Comparison of ENCODE assay signal across 21 cellular contexts in genomic region chr9:124101593-124101992, GRCh38.
DNase-seq lines count a peak whose midpoint lies in the region; ATAC-seq and TF ChIP-seq lines count a peak whose summit lies in the region.
"Had no signal": no experiment of that assay in that cellular context is flagged by ENCODE, and none has a peak within 500 bp of the region (broad histone marks: within the 10 kb centered on the region; RNA-seq: fewer than 3 reads in every experiment).

No MANE protein-coding gene starts in this region.

- H3K9me3 ChIP-seq in BLaER1 treated with 17β-estradiol and CSF1 and Interleukin-3, amounts not matched to agents 10 nM and 100 nM (replicated peaks in 1 of 11) = no peaks in the 10 kb centered on the region
- no peaks in the 10 kb centered on the region for H3K9me3 ChIP-seq in OCI-LY3 (ENCODE audit: insufficient read depth, low read length)
- H3K9me3 ChIP-seq: A549, BE2C, HAP-1 had no signal

- peaks cover 10 to 26% (median 15%) of the 10 kb centered on the region in 10 experiments for H3K4me1 ChIP-seq in BLaER1 treated with 17β-estradiol and CSF1 and Interleukin-3, amounts not matched to agents 10 nM and 100 nM
- H3K4me1 ChIP-seq in OCI-LY3 (ENCODE audit: low read length) = peaks cover 4% of the 10 kb centered on the region; the same call in 1 of the 2 replicates
- H3K4me1 ChIP-seq: A549, BE2C, HAP-1 had no signal

- H3K9me3 Mint-ChIP-seq in activated naive CD8-positive, alpha-beta T cell treated with anti-CD3 and anti-CD28 coated beads, Interleukin-2, amount 10 ng/mL, durations not matched to agents 7 days and 5 days = no peaks in the 10 kb centered on the region
- H3K9me3 Mint-ChIP-seq in activated naive CD8-positive, alpha-beta T cell treated with anti-CD3 and anti-CD28 coated beads for 36 hours = no peaks in the 10 kb centered on the region
- no peaks in the 10 kb centered on the region for H3K9me3 Mint-ChIP-seq in central memory CD8-positive, alpha-beta T cell
- H3K9me3 Mint-ChIP-seq: CD4-positive, alpha-beta T cell; CD8-positive, alpha-beta memory T cell had no signal

- H3K4me2 ChIP-seq in BLaER1 treated with 17β-estradiol and CSF1 and Interleukin-3, amounts not matched to agents 10 nM and 100 nM = peak overlapping the region; percentile 1 to 56 (median 46); a peak in 19 of 22 replicates
- H3K4me2 ChIP-seq in OCI-LY3 (ENCODE audit: low read length) = peak overlapping the region; percentile 44; the same call in 1 of the 2 replicates
- H3K4me2 ChIP-seq: A549 had no signal

- H3K27ac Mint-ChIP-seq in activated naive CD8-positive, alpha-beta T cell treated with anti-CD3 and anti-CD28 coated beads, Interleukin-2, amount 10 ng/mL, durations not matched to agents 7 days and 5 days = peak overlapping the region; percentile 22
- no peak overlapping the region for H3K27ac Mint-ChIP-seq in activated naive CD8-positive, alpha-beta T cell treated with anti-CD3 and anti-CD28 coated beads for 36 hours
- peak overlapping the region; percentile 4 for H3K27ac Mint-ChIP-seq in central memory CD8-positive, alpha-beta T cell (ENCODE audit: low read depth)
- H3K27ac Mint-ChIP-seq: CD4-positive, alpha-beta T cell; CD8-positive, alpha-beta memory T cell had no signal

- no peak overlapping the region for H3K27ac ChIP-seq in BLaER1 treated with 17β-estradiol and CSF1 and Interleukin-3, amounts not matched to agents 10 nM and 100 nM
- H3K27ac ChIP-seq in OCI-LY3 (ENCODE audit: low read length) = no peak overlapping the region
- H3K27ac ChIP-seq: A549, C4-2B had no signal

- H2AFZ ChIP-seq in OCI-LY3 (ENCODE audit: low read depth, low read length) = no peak overlapping the region

- no peak overlapping the region for H3K4me3 ChIP-seq in BLaER1 treated with 17β-estradiol and CSF1 and Interleukin-3, amounts not matched to agents 10 nM and 100 nM
- H3K4me3 ChIP-seq in OCI-LY3 (ENCODE audit: low read length) = no peak overlapping the region
- H3K4me3 ChIP-seq: A549, HAP-1 had no signal

- H4K20me1 ChIP-seq in BLaER1 treated with 17β-estradiol and CSF1 and Interleukin-3, amounts not matched to agents 10 nM and 100 nM = 0 out of 22 replicates have a peak, but pooled peaks cover 0 to 3% (median 0%) of the 10 kb centered on the region in 11 experiments
- peaks cover 3% of the 10 kb centered on the region; the same call in 1 of the 2 replicates for H4K20me1 ChIP-seq in OCI-LY3 (ENCODE audit: insufficient read depth, low read length)

- no peaks in the 10 kb centered on the region for H3K79me2 ChIP-seq in OCI-LY3 (ENCODE audit: low read length)

- ATAC-seq in activated naive CD8-positive, alpha-beta T cell treated with anti-CD3 and anti-CD28 coated beads, Interleukin-2, amount 10 ng/mL, durations not matched to agents 7 days and 5 days (ENCODE audit: low read depth) = no peak
- ATAC-seq in central memory CD8-positive, alpha-beta T cell (replicated peaks; ENCODE audit: extremely low read depth, poor library complexity, severe bottlenecking) = no peak
- ATAC-seq: A549 had no signal

- POLR2A ChIA-PET in activated naive CD8-positive, alpha-beta T cell treated with anti-CD3 and anti-CD28 coated beads, Interleukin-2, amount 10 ng/mL, durations not matched to agents 7 days and 5 days (lab: Charles Lee) = no interaction called here

- no peaks in the 10 kb centered on the region for H3K36me3 ChIP-seq in BLaER1 treated with 17β-estradiol and CSF1 and Interleukin-3, amounts not matched to agents 10 nM and 100 nM
- no peaks in the 10 kb centered on the region for H3K36me3 ChIP-seq in OCI-LY3 (replicated peaks; ENCODE audit: low read depth, low read length)
- H3K36me3 ChIP-seq: BE2C, HAP-1 had no signal

- H3K4me1 Mint-ChIP-seq in activated naive CD8-positive, alpha-beta T cell treated with anti-CD3 and anti-CD28 coated beads, Interleukin-2, amount 10 ng/mL, durations not matched to agents 7 days and 5 days = no peaks in the 10 kb centered on the region
- no peaks in the 10 kb centered on the region for H3K4me1 Mint-ChIP-seq in activated naive CD8-positive, alpha-beta T cell treated with anti-CD3 and anti-CD28 coated beads for 36 hours
- H3K4me1 Mint-ChIP-seq in central memory CD8-positive, alpha-beta T cell = peaks cover 5% of the 10 kb centered on the region
- H3K4me1 Mint-ChIP-seq: CD8-positive, alpha-beta memory T cell had no signal

- no peak for DNase-seq in activated naive CD8-positive, alpha-beta T cell treated with anti-CD3 and anti-CD28 coated beads, Interleukin-2, amount 10 ng/mL, durations not matched to agents 7 days and 5 days
- no peak for DNase-seq in activated naive CD8-positive, alpha-beta T cell treated with anti-CD3 and anti-CD28 coated beads for 36 hours
- DNase-seq in central memory CD8-positive, alpha-beta T cell (ENCODE audit: low spot score in 2 of 2) = no peak
- DNase-seq in NCI-H524 treated with DMSO at 0.1 percent for 48 hours (lab: John Stamatoyannopoulos, UW) (no peak), CD1c-positive myeloid dendritic cell (ENCODE audit: extremely low spot score) (no peak), middle frontal gyrus (ENCODE audit: extremely low spot score, low spot score) (no peak)
- DNase-seq: 8988T; ACHN; BE2C; CD4-positive, alpha-beta T cell; CD8-positive, alpha-beta memory T cell; DMS 273 treated with DMSO at 0.1 percent for 48 hours; DMS79; EL; GDM1; GOT3 had no signal

- H3K27me3 ChIP-seq in BLaER1 treated with 17β-estradiol and CSF1 and Interleukin-3, amounts not matched to agents 10 nM and 100 nM = no peaks in the 10 kb centered on the region
- H3K27me3 ChIP-seq in OCI-LY3 (ENCODE audit: low read depth, low read length) = peaks cover 39% of the 10 kb centered on the region
- H3K27me3 ChIP-seq: BE2C had no signal

- H3K9ac ChIP-seq in BLaER1 treated with 17β-estradiol and CSF1 and Interleukin-3, amounts not matched to agents 10 nM and 100 nM = no peak overlapping the region
- H3K9ac ChIP-seq in OCI-LY3 (ENCODE audit: low read length) = no peak overlapping the region

- no peak for TF ChIP-seq CTCF in OCI-LY3 (IDR thresholded peaks at IDR 0.05; ENCODE audit: low read depth, low read length)

- no peaks in the 10 kb centered on the region for H3K36me3 Mint-ChIP-seq in activated naive CD8-positive, alpha-beta T cell treated with anti-CD3 and anti-CD28 coated beads, Interleukin-2, amount 10 ng/mL, durations not matched to agents 7 days and 5 days
- H3K36me3 Mint-ChIP-seq in activated naive CD8-positive, alpha-beta T cell treated with anti-CD3 and anti-CD28 coated beads for 36 hours = no peaks in the 10 kb centered on the region
- H3K36me3 Mint-ChIP-seq in central memory CD8-positive, alpha-beta T cell (ENCODE audit: insufficient read depth) = no peaks in the 10 kb centered on the region
- H3K36me3 Mint-ChIP-seq: CD8-positive, alpha-beta memory T cell had no signal

- H3K27me3 Mint-ChIP-seq in activated naive CD8-positive, alpha-beta T cell treated with anti-CD3 and anti-CD28 coated beads, Interleukin-2, amount 10 ng/mL, durations not matched to agents 7 days and 5 days = peaks cover 16% of the 10 kb centered on the region
- peaks cover 18% of the 10 kb centered on the region for H3K27me3 Mint-ChIP-seq in activated naive CD8-positive, alpha-beta T cell treated with anti-CD3 and anti-CD28 coated beads for 36 hours
- peaks cover 54% of the 10 kb centered on the region for H3K27me3 Mint-ChIP-seq in central memory CD8-positive, alpha-beta T cell

- no peak overlapping the region for H3K4me3 Mint-ChIP-seq in activated naive CD8-positive, alpha-beta T cell treated with anti-CD3 and anti-CD28 coated beads, Interleukin-2, amount 10 ng/mL, durations not matched to agents 7 days and 5 days
- H3K4me3 Mint-ChIP-seq in activated naive CD8-positive, alpha-beta T cell treated with anti-CD3 and anti-CD28 coated beads for 36 hours = no peak overlapping the region
- H3K4me3 Mint-ChIP-seq in central memory CD8-positive, alpha-beta T cell = no peak overlapping the region
- H3K4me3 Mint-ChIP-seq: CD4-positive, alpha-beta T cell; CD8-positive, alpha-beta memory T cell had no signal
